Comparison of ENCODE assay signal across 24 cellular contexts in the genomic region with DNA sequence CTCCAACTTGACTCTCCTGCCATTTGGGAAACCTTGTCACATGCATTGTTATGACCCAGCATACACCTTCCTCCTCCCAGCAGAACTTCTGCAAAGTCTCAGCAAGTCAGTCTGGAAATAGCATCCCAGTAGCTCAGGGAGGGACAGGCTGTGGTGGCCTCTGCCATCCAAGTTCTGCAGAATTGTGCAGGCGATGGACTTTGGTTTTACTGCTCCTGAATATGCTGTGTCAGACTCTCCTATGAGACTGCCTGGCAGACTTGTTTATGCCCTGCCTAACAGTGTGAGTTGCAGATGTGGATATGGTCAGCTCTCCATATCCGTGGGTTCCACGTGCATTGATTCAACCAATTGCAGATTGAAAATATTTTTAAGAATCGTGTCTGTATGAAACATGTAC.
"Had no signal": no experiment of that assay in that cellular context is flagged by ENCODE, and none has a peak within 500 bp of the region (broad histone marks: within the 10 kb centered on the region; RNA-seq: fewer than 3 reads in every experiment).

No MANE protein-coding gene starts in this region.

- ATAC-seq: naive thymus-derived CD4-positive, alpha-beta T cell; sciatic nerve; stimulated activated effector memory CD8-positive, alpha-beta T cell treated with anti-CD3 and anti-CD28 coated beads, Interleukin-12 subunit alpha, Interleukin-12 subunit beta, amount 100 ng/mL, for 72 hours had no signal

- H3K4me3 ChIP-seq: coronary artery, esophagus squamous epithelium, lung, prostate gland, right atrium auricular region, stomach, thyroid gland had no signal

- H3K4me1 ChIP-seq: esophagus squamous epithelium, prostate gland, right atrium auricular region, stomach, thyroid gland had no signal

- H3K9me3 ChIP-seq: esophagus squamous epithelium, prostate gland, right atrium auricular region, stomach, thyroid gland had no signal

- H3K27ac ChIP-seq: coronary artery, esophagus squamous epithelium, prostate gland, right atrium auricular region, stomach, thyroid gland had no signal

- H3K36me3 ChIP-seq: esophagus squamous epithelium, prostate gland, right atrium auricular region, stomach, thyroid gland had no signal

- H3K27me3 ChIP-seq: esophagus squamous epithelium, right atrium auricular region, stomach, thyroid gland had no signal

- H3K27ac Mint-ChIP-seq: memory B cell; naive thymus-derived CD4-positive, alpha-beta T cell; nephron progenitor cell; stimulated activated effector memory CD8-positive, alpha-beta T cell treated with anti-CD3 and anti-CD28 coated beads, Interleukin-12 subunit alpha, Interleukin-12 subunit beta, amount 100 ng/mL, for 72 hours; type B pancreatic cell had no signal

- H3K4me3 Mint-ChIP-seq: central memory CD8-positive, alpha-beta T cell; memory B cell; naive thymus-derived CD4-positive, alpha-beta T cell; nephron progenitor cell; stimulated activated effector memory CD8-positive, alpha-beta T cell treated with anti-CD3 and anti-CD28 coated beads, Interleukin-12 subunit alpha, Interleukin-12 subunit beta, amount 100 ng/mL, for 72 hours; type B pancreatic cell had no signal

- H3K4me1 Mint-ChIP-seq: memory B cell had no signal

- H3K9me3 Mint-ChIP-seq: central memory CD8-positive, alpha-beta T cell; memory B cell; nephron progenitor cell; stimulated activated effector memory CD8-positive, alpha-beta T cell treated with anti-CD3 and anti-CD28 coated beads, Interleukin-12 subunit alpha, Interleukin-12 subunit beta, amount 100 ng/mL, for 72 hours; type B pancreatic cell had no signal

- H3K36me3 Mint-ChIP-seq: memory B cell; stimulated activated effector memory CD8-positive, alpha-beta T cell treated with anti-CD3 and anti-CD28 coated beads, Interleukin-12 subunit alpha, Interleukin-12 subunit beta, amount 100 ng/mL, for 72 hours; type B pancreatic cell had no signal

- FAIRE-seq: endothelial cell of umbilical vein, frontal cortex had no signal

- DNase-seq: dermis blood vessel endothelial cell; effector memory CD4-positive, alpha-beta T cell; erythroblast; esophagus squamous epithelium; head of caudate nucleus; naive thymus-derived CD4-positive, alpha-beta T cell; nephron progenitor cell; nucleus accumbens; stimulated activated CD4-positive, alpha-beta T cell treated with anti-CD3 and anti-CD28 coated beads, Interleukin-2, amount 100 ng/mL, for 24 hours; stimulated activated CD4-positive, alpha-beta T cell treated with anti-CD3 and anti-CD28 coated beads, Interleukin-4, amount 100 ng/mL, for 24 hours; stimulated activated naive CD4-positive, alpha-beta T cell treated with Interleukin-2 at 50 U/mL for 16 hours; stomach; thyroid gland had no signal
